Comparison of ENCODE assay signal across 27 cellular contexts in genomic region chrX:113594504-113594903, GRCh38.
"Had no signal": no experiment of that assay in that cellular context is flagged by ENCODE, and none has a peak within 500 bp of the region (broad histone marks: within the 10 kb centered on the region; RNA-seq: fewer than 3 reads in every experiment).

No MANE protein-coding gene starts in this region.

- DNase-seq: activated CD4-positive, alpha-beta T cell treated with anti-CD3 and anti-CD28 coated beads for 4 hours; activated CD4-positive, alpha-beta T cell treated with anti-CD3 and anti-CD28 coated beads, Interleukin-2, amount 50 U/mL, for 4 hours; activated naive CD4-positive, alpha-beta T cell; activated T-cell treated with anti-CD3 and anti-CD28 coated beads for 4 hours; activated T-cell treated with anti-CD3 and anti-CD28 coated beads, Interleukin-2, amount 50 U/mL, for 72 hours; aorta; cerebellar nuclear complex; colonic mucosa; effector memory CD4-positive, alpha-beta T cell; erythroblast; foreskin fibroblast; heart left ventricle; hypothalamus; kidney glomerular epithelial cell; lower lobe of right lung; mucosa of descending colon; right cardiac atrium; stimulated activated CD4-positive, alpha-beta T cell treated with anti-CD3 and anti-CD28 coated beads, Interleukin-4, amount 100 ng/mL, for 24 hours; T-helper 9 cell; uterus had no signal

- H3K4me1 ChIP-seq: colonic mucosa, heart left ventricle, lower lobe of right lung, uterus had no signal

- H3K36me3 ChIP-seq: cardiac muscle cell, colonic mucosa, heart left ventricle, lower lobe of right lung, thoracic aorta, uterus had no signal

- H3K9me3 ChIP-seq: colonic mucosa, heart left ventricle, lower lobe of right lung, thoracic aorta, uterus had no signal

- H3K4me3 ChIP-seq: cardiac muscle cell, colonic mucosa, heart left ventricle, lower lobe of right lung, mucosa of descending colon, thoracic aorta, uterus had no signal

- H3K27me3 ChIP-seq: cardiac muscle cell, colonic mucosa had no signal

- ATAC-seq: activated naive CD4-positive, alpha-beta T cell treated with anti-CD3 and anti-CD28 coated beads, Interleukin-2, amount 50 U/mL, for 72 hours; activated T-cell treated with anti-CD3 and anti-CD28 coated beads, Interleukin-2, amount 50 U/mL, for 72 hours; heart left ventricle; left lobe of liver; lower lobe of right lung; mucosa of descending colon; natural killer cell treated with Interleukin-12 subunit alpha and Interleukin-12 subunit beta and Interleukin-15 and Interleukin-18, amount 100 ng/mL, for 72 hours; right cardiac atrium; stimulated activated effector memory CD8-positive, alpha-beta T cell treated with anti-CD3 and anti-CD28 coated beads, Interleukin-12 subunit alpha, Interleukin-12 subunit beta, amount 100 ng/mL, for 72 hours had no signal

- H3K27ac ChIP-seq: cardiac muscle cell, colonic mucosa, heart left ventricle, lower lobe of right lung, thoracic aorta, uterus, VCaP had no signal
